In genomic region chr9:96218821-96219614, GRCh38 we compare ENCODE assay signal across 9 cellular contexts.
DNase-seq lines count a peak whose midpoint lies in the region; ATAC-seq and TF ChIP-seq lines count a peak whose summit lies in the region.
"Had no signal": no experiment of that assay in that cellular context is flagged by ENCODE, and none has a peak within 500 bp of the region (broad histone marks: within the 10 kb centered on the region; RNA-seq: fewer than 3 reads in every experiment).

No MANE protein-coding gene starts in this region.

- POLR2A ChIA-PET in activated naive CD8-positive, alpha-beta T cell treated with anti-CD3 and anti-CD28 coated beads, Interleukin-2, amount 10 ng/mL, durations not matched to agents 7 days and 5 days (lab: Charles Lee): interaction anchor here (0.6 kb wide), 1 partner anchor 151 kb away, joined by 3 read pairs; no protein-coding TSS in a partner anchor

- peak overlapping the region; percentile 81 for H3K4me3 Mint-ChIP-seq in activated naive CD8-positive, alpha-beta T cell treated with anti-CD3 and anti-CD28 coated beads, Interleukin-2, amount 10 ng/mL, durations not matched to agents 7 days and 5 days

- H3K4me1 ChIP-seq in thoracic aorta (ENCODE audit: control insufficient read depth in 1 of 2, low read depth in 2 of 2): peaks cover 8 to 27% of the 10 kb centered on the region in 2 donors

- peaks cover under 1% of the 10 kb centered on the region for H3K9me3 ChIP-seq in thoracic aorta

- peaks cover 11% of the 10 kb centered on the region for H3K4me1 Mint-ChIP-seq in activated naive CD8-positive, alpha-beta T cell treated with anti-CD3 and anti-CD28 coated beads, Interleukin-2, amount 10 ng/mL, durations not matched to agents 7 days and 5 days

- H3K27me3 Mint-ChIP-seq in activated naive CD8-positive, alpha-beta T cell treated with anti-CD3 and anti-CD28 coated beads, Interleukin-2, amount 10 ng/mL, durations not matched to agents 7 days and 5 days: peaks cover 66% of the 10 kb centered on the region

- H3K36me3 Mint-ChIP-seq in activated naive CD8-positive, alpha-beta T cell treated with anti-CD3 and anti-CD28 coated beads, Interleukin-2, amount 10 ng/mL, durations not matched to agents 7 days and 5 days: peaks cover 3% of the 10 kb centered on the region

- ATAC-seq in activated naive CD8-positive, alpha-beta T cell treated with anti-CD3 and anti-CD28 coated beads, Interleukin-2, amount 10 ng/mL, durations not matched to agents 7 days and 5 days (ENCODE audit: low read depth): no peak
- ATAC-seq in thoracic aorta (ENCODE audit: insufficient number of reproducible peaks, low FRiP score, low read depth) (no peak), GM21723 (IDR thresholded peaks at IDR 0.05; ENCODE audit: unreplicated experiment) (no peak), HG02938 (IDR thresholded peaks at IDR 0.05; ENCODE audit: unreplicated experiment) (no peak)

- no peak overlapping the region for H3K27ac ChIP-seq in thoracic aorta

- H3K27ac Mint-ChIP-seq in activated naive CD8-positive, alpha-beta T cell treated with anti-CD3 and anti-CD28 coated beads, Interleukin-2, amount 10 ng/mL, durations not matched to agents 7 days and 5 days: no peak overlapping the region

- TF ChIP-seq CTCF in thoracic aorta (IDR thresholded peaks at IDR 0.05): no peak

- DNase-seq in activated T-cell treated with anti-CD3 and anti-CD28 coated beads, Interleukin-2, amount 50 U/mL, for 1 hour: peak; percentile 35
- no peak for DNase-seq in activated T-cell treated with anti-CD3 and anti-CD28 coated beads for 4 hours
- peak; percentile 52 for DNase-seq in activated naive CD8-positive, alpha-beta T cell treated with anti-CD3 and anti-CD28 coated beads, Interleukin-2, amount 10 ng/mL, durations not matched to agents 7 days and 5 days
- peak; percentile 41 for DNase-seq in left kidney (ENCODE audit: low read depth, low spot score)
- no peak for DNase-seq in thoracic aorta (ENCODE audit: low spot score)
- no peak for DNase-seq in superior temporal gyrus (ENCODE audit: extremely low spot score)
- DNase-seq: NCI-H446 treated with DMSO at 0.1 percent for 48 hours had no signal

- H3K27me3 ChIP-seq in thoracic aorta (replicated peaks; ENCODE audit: insufficient read depth): no peaks in the 10 kb centered on the region

- peaks cover 5% of the 10 kb centered on the region for H3K9me3 Mint-ChIP-seq in activated naive CD8-positive, alpha-beta T cell treated with anti-CD3 and anti-CD28 coated beads, Interleukin-2, amount 10 ng/mL, durations not matched to agents 7 days and 5 days

- H3K36me3 ChIP-seq in thoracic aorta: no peaks in the 10 kb centered on the region

- H3K4me3 ChIP-seq in thoracic aorta: peak overlapping the region; percentile 60

Comparison
In these comparisons a context has a peak if more than half of its experiments do, and no peak if none do; other contexts are left out.
1. DNase-seq: peak in activated T-cell treated with anti-CD3 and anti-CD28 coated beads, Interleukin-2, amount 50 U/mL, for 1 hour (single experiment), activated naive CD8-positive, alpha-beta T cell treated with anti-CD3 and anti-CD28 coated beads, Interleukin-2, amount 10 ng/mL, durations not matched to agents 7 days and 5 days (single experiment) and left kidney (single experiment); none in activated T-cell treated with anti-CD3 and anti-CD28 coated beads for 4 hours (single experiment), thoracic aorta (single experiment) and superior temporal gyrus (single experiment).